ENCODE assay signal across 20 cellular contexts in genomic region chr4:8123389-8123788, GRCh38. TPM values are rescaled to one million over a fixed set of nuclear protein-coding genes. Genes with fewer than 3 reads are reported as not detected.
A peak's percentile ranks its signal among the peaks of the same experiment; 100 is the strongest.
DNase-seq lines count a peak whose midpoint lies in the region; ATAC-seq and TF ChIP-seq lines count a peak whose summit lies in the region.
"Had no signal": no experiment of that assay in that cellular context is flagged by ENCODE, and none has a peak within 500 bp of the region (broad histone marks: within the 10 kb centered on the region; RNA-seq: fewer than 3 reads in every experiment).

No MANE protein-coding gene starts in this region.

- H3K4me3 ChIP-seq in skeletal muscle tissue (ENCODE audit: low read length in 3 of 3) = peak overlapping the region; percentile 56 to 91 (median 68)
- H3K4me3 ChIP-seq: testis had no signal

- H3K4me1 ChIP-seq in skeletal muscle tissue (ENCODE audit: control insufficient read depth in 3 of 3, insufficient read depth in 3 of 3, low read length in 3 of 3) = peaks cover 81 to 94% (median 84%) of the 10 kb centered on the region in 3 donors
- H3K4me1 ChIP-seq: testis had no signal

- no peak for TF ChIP-seq CTCF in HFFc6 (IDR thresholded peaks at IDR 0.05)
- no peak for TF ChIP-seq CTCF in natural killer cell (IDR thresholded peaks at IDR 0.05)

- intact Hi-C loops in natural killer cell (cut with micrococcal nuclease) = no loop called here

- H3K27ac Mint-ChIP-seq in HFFc6 (no peak overlapping the region), natural killer cell (no peak overlapping the region)
- H3K27ac Mint-ChIP-seq: B cell had no signal

- H3K4me1 Mint-ChIP-seq in HFFc6 (ENCODE audit: low read depth) = peaks cover 6% of the 10 kb centered on the region; the same call in 1 of the 2 replicates
- H3K4me1 Mint-ChIP-seq in natural killer cell = no peaks in the 10 kb centered on the region

- DNase-seq in HFFc6 (peak; percentile 12), kidney glomerular epithelial cell (lab: John Stamatoyannopoulos, UW) (peak; percentile 71), natural killer cell (no peak)
- no peak for DNase-seq in stimulated activated CD8-positive, alpha-beta memory T cell treated with anti-CD3 and anti-CD28 coated beads, Interleukin-4, amount 100 ng/mL, for 48 hours
- DNase-seq: activated CD4-positive, alpha-beta T cell treated with anti-CD3 and anti-CD28 coated beads for 4 hours; activated CD8-positive, alpha-beta memory T cell treated with anti-CD3 and anti-CD28 coated beads, Interleukin-2, amount 50 U/mL, for 4 hours; activated naive CD4-positive, alpha-beta T cell; anterior cingulate cortex; hypothalamus; kidney; midbrain; NCI-H1436; NCI-H2171 treated with DMSO at 0.1 percent for 48 hours; RPMI8226; small intestine; testis had no signal

- H3K36me3 Mint-ChIP-seq in HFFc6 (ENCODE audit: low read depth) = no peaks in the 10 kb centered on the region
- no peaks in the 10 kb centered on the region for H3K36me3 Mint-ChIP-seq in natural killer cell

- H3K9me3 Mint-ChIP-seq in HFFc6 (no peaks in the 10 kb centered on the region), natural killer cell (no peaks in the 10 kb centered on the region)

- peak overlapping the region; percentile 55 to 84 (median 62) for H3K9ac ChIP-seq in skeletal muscle tissue (ENCODE audit: low read depth in 1 of 3, low read length in 3 of 3)

- ATAC-seq in SK-N-SH treated with all-trans-retinoic acid at 6 μM for 48 hours (peak; percentile 45), natural killer cell (no peak), HG03159 (IDR thresholded peaks at IDR 0.05; ENCODE audit: unreplicated experiment) (no peak)

- peak overlapping the region; percentile 73 for H3K27ac ChIP-seq in skeletal muscle tissue (ENCODE audit: low read depth, low read length)
- H3K27ac ChIP-seq: testis had no signal

- H3K9me3 ChIP-seq in skeletal muscle tissue (ENCODE audit: control insufficient read depth in 3 of 3, low read length in 3 of 3) = no peaks in the 10 kb centered on the region
- H3K9me3 ChIP-seq: testis had no signal

- H3K27me3 ChIP-seq in skeletal muscle tissue (ENCODE audit: control insufficient read depth in 3 of 3, insufficient read depth in 3 of 3, low read length in 3 of 3) = no peaks in the 10 kb centered on the region
- H3K27me3 ChIP-seq: testis had no signal

- H3K27me3 Mint-ChIP-seq in HFFc6 (ENCODE audit: insufficient read depth) (peaks cover 39% of the 10 kb centered on the region), natural killer cell (ENCODE audit: low read depth in 2 of 2) (peaks cover 0 to 9% of the 10 kb centered on the region in 2 donors)
- H3K27me3 Mint-ChIP-seq: B cell had no signal

- H3K4me3 Mint-ChIP-seq in HFFc6 = no peak overlapping the region
- no peak overlapping the region for H3K4me3 Mint-ChIP-seq in natural killer cell
- H3K4me3 Mint-ChIP-seq: B cell had no signal

- H3K36me3 ChIP-seq in skeletal muscle tissue (ENCODE audit: control insufficient read depth in 3 of 3, insufficient read depth in 3 of 3, low read length in 3 of 3) = peaks cover 13 to 18% (median 13%) of the 10 kb centered on the region in 3 donors

TF ChIP-seq in SK-N-SH treated with all-trans-retinoic acid at 6 μM for 48 hours, 23 proteins besides CTCF, POLR2A, EP300 and RAD21 (continues in another document):
- TF ChIP-seq CSDC2 (CRISPR knock-in tag; IDR thresholded peaks at IDR 0.05) (no peak), RARB (CRISPR knock-in tag; IDR thresholded peaks at IDR 0.05) (no peak), ZNF565 (CRISPR knock-in tag; conservative IDR thresholded peaks at IDR 0.05; ENCODE audit: low read depth) (no peak), CREB5 (CRISPR knock-in tag; IDR thresholded peaks at IDR 0.05; ENCODE audit: low read depth) (no peak), PPARA (CRISPR knock-in tag; IDR thresholded peaks at IDR 0.05; ENCODE audit: borderline replicate concordance) (no peak), ZNF70 (CRISPR knock-in tag; IDR thresholded peaks at IDR 0.05) (no peak), ZNF8 (CRISPR knock-in tag; IDR thresholded peaks at IDR 0.05) (no peak), GLIS3 (CRISPR knock-in tag; IDR thresholded peaks at IDR 0.05) (no peak), ZFP3 (CRISPR knock-in tag; IDR thresholded peaks at IDR 0.05) (no peak), PATZ1 (CRISPR knock-in tag; IDR thresholded peaks at IDR 0.05; ENCODE audit: borderline replicate concordance) (no peak)
- TF ChIP-seq, protein P1, sequence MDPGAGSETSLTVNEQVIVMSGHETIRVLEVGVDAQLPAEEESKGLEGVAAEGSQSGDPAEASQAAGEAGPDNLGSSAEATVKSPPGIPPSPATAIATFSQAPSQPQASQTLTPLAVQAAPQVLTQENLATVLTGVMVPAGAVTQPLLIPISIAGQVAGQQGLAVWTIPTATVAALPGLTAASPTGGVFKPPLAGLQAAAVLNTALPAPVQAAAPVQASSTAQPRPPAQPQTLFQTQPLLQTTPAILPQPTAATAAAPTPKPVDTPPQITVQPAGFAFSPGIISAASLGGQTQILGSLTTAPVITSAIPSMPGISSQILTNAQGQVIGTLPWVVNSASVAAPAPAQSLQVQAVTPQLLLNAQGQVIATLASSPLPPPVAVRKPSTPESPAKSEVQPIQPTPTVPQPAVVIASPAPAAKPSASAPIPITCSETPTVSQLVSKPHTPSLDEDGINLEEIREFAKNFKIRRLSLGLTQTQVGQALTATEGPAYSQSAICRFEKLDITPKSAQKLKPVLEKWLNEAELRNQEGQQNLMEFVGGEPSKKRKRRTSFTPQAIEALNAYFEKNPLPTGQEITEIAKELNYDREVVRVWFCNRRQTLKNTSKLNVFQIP (CRISPR knock-in tag; IDR thresholded peaks at IDR 0.05; ENCODE audit: borderline replicate concordance, low read depth) = no peak
- TF ChIP-seq, protein P2, sequence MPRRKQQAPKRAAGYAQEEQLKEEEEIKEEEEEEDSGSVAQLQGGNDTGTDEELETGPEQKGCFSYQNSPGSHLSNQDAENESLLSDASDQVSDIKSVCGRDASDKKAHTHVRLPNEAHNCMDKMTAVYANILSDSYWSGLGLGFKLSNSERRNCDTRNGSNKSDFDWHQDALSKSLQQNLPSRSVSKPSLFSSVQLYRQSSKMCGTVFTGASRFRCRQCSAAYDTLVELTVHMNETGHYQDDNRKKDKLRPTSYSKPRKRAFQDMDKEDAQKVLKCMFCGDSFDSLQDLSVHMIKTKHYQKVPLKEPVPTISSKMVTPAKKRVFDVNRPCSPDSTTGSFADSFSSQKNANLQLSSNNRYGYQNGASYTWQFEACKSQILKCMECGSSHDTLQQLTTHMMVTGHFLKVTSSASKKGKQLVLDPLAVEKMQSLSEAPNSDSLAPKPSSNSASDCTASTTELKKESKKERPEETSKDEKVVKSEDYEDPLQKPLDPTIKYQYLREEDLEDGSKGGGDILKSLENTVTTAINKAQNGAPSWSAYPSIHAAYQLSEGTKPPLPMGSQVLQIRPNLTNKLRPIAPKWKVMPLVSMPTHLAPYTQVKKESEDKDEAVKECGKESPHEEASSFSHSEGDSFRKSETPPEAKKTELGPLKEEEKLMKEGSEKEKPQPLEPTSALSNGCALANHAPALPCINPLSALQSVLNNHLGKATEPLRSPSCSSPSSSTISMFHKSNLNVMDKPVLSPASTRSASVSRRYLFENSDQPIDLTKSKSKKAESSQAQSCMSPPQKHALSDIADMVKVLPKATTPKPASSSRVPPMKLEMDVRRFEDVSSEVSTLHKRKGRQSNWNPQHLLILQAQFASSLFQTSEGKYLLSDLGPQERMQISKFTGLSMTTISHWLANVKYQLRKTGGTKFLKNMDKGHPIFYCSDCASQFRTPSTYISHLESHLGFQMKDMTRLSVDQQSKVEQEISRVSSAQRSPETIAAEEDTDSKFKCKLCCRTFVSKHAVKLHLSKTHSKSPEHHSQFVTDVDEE (CRISPR knock-in tag; IDR thresholded peaks at IDR 0.05) = no peak; the same call in 1 of the 2 replicates
- TF ChIP-seq, protein P3, sequence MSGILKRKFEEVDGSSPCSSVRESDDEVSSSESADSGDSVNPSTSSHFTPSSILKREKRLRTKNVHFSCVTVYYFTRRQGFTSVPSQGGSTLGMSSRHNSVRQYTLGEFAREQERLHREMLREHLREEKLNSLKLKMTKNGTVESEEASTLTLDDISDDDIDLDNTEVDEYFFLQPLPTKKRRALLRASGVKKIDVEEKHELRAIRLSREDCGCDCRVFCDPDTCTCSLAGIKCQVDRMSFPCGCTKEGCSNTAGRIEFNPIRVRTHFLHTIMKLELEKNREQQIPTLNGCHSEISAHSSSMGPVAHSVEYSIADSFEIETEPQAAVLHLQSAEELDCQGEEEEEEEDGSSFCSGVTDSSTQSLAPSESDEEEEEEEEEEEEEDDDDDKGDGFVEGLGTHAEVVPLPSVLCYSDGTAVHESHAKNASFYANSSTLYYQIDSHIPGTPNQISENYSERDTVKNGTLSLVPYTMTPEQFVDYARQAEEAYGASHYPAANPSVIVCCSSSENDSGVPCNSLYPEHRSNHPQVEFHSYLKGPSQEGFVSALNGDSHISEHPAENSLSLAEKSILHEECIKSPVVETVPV (CRISPR knock-in tag; IDR thresholded peaks at IDR 0.05) = no peak

RNA-seq across cellular contexts. Expression of gene ABLIM2, which starts 35.2 kb away (rescaled TPM):
- total RNA-seq in HFFc6 (2021; fragmentation: NEBNext Ultra II Directional; extraction: Animal tissue kit (Norgen Biotek cat#: 25700)) = under 1 TPM in 1 of 6 experiments, not detected in 5; 0.14 TPM
- total RNA-seq in skeletal muscle tissue (7.3 TPM), natural killer cell (1 to 10 TPM in 2 of 3 donors, under 1 TPM in 1; 0.71 to 2.8 (median 1.3) TPM)

Comparison
In these comparisons a context has a peak if more than half of its experiments do, and no peak if none do; other contexts are left out.
1. DNase-seq: peak in HFFc6 (single experiment) and kidney glomerular epithelial cell (single experiment); none in stimulated activated CD8-positive, alpha-beta memory T cell treated with anti-CD3 and anti-CD28 coated beads, Interleukin-4, amount 100 ng/mL, for 48 hours (single experiment) and natural killer cell (single experiment).